In the genomic region with DNA sequence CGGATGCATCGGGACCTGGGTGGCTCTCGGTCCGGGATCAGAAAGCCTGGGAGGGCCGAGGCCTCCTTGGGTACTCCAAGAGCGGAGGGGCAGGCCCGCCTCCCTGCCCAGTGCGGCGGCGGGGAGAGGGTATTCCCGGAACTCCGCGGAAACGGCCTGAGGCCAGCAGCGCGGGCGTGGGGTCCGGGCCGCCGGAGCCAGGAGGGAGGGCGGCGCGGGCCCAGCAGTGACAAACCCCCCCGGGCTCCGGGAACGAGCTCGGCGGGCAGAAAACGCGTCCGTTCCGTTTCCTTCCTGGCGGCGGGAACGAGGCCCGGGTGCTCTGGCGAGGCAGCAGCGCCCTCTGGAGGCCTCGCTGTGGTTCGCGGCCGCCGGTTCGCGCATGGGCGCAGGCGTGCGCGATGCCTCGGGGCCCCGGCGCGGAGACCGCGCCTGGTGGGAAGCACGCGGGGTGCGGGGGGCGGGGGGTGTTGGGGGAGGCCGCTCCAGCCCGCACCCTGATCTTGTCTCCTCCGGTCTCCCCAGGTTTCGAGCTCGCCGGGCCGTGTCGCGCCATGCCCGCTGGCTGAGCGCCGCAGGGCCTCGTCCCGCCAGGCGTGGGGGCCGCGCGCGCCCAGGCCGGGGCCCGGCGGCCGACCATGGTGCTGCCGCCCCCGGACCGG, we compare ENCODE assay signal across 8 cellular contexts. TPM values are rescaled to one million over a fixed set of nuclear protein-coding genes. Genes with fewer than 3 reads are reported as not detected.
DNase-seq lines count a peak whose midpoint lies in the region; ATAC-seq and TF ChIP-seq lines count a peak whose summit lies in the region.

No MANE protein-coding gene starts in this region.

- peak; percentile 79 for DNase-seq in DND-41
- DNase-seq in HuH-7 (ENCODE audit: low spot score) = peak; percentile 87
- peak; percentile 83 for DNase-seq in RWPE2 (ENCODE audit: low spot score)
- DNase-seq in activated gamma-delta T cell treated with Interleukin-2 at 50 U/mL for 16 hours = peak; percentile 70
- DNase-seq in foreskin melanocyte = peak; percentile 53
- peak; percentile 57 for DNase-seq in neuronal stem cell (ENCODE audit: low spot score)
- DNase-seq in stomach = peak; percentile 83

- H4K91ac ChIP-seq in neuronal stem cell (ENCODE audit: low read depth, low read length, poor library complexity) = no peak overlapping the region

- H3K4me3 ChIP-seq in DND-41 (ENCODE audit: low read depth in 1 of 2, low read length in 2 of 2) (peak overlapping the region; percentile 7 to 43; a peak in 2 of 4 replicates), RWPE2 (ENCODE audit: severe bottlenecking) (peak overlapping the region; percentile 42), neuronal stem cell (ENCODE audit: low read length in 2 of 2) (peak overlapping the region; percentile 49 to 69), stomach (peak overlapping the region; percentile 56 to 74 (median 66))

- ATAC-seq in DND-41 (ENCODE audit: insufficient read depth, low read depth) (peak; percentile 88), RWPE2 (ENCODE audit: low read depth) (peak; percentile 64), GM21447 (IDR thresholded peaks at IDR 0.05; ENCODE audit: unreplicated experiment) (no peak)

- H2BK15ac ChIP-seq in neuronal stem cell (ENCODE audit: low read length) = peak overlapping the region; percentile 64

- H3K9ac ChIP-seq in DND-41 (ENCODE audit: low read depth, low read length) (peak overlapping the region; percentile 69), neuronal stem cell (ENCODE audit: low read depth, low read length, poor library complexity) (peak overlapping the region; percentile 84)

- H3K9me3 ChIP-seq in DND-41 (ENCODE audit: insufficient read depth, low read length, severe bottlenecking) (no peaks in the 10 kb centered on the region), RWPE2 (ENCODE audit: severe bottlenecking) (no peaks in the 10 kb centered on the region), neuronal stem cell (replicated peaks in 1 of 2; ENCODE audit: control insufficient read depth in 2 of 2, insufficient read depth in 1 of 2, low read depth in 1 of 2, low read length in 2 of 2) (peaks cover 0 to 19% of the 10 kb centered on the region in 2 donors), stomach (no peaks in the 10 kb centered on the region)

- no peaks in the 10 kb centered on the region for H3K79me2 ChIP-seq in DND-41 (ENCODE audit: insufficient read depth, low read length)

- peak overlapping the region; percentile 57 for H3K4me2 ChIP-seq in DND-41 (ENCODE audit: insufficient read depth, low read length)
- peak overlapping the region; percentile 54 for H3K4me2 ChIP-seq in neuronal stem cell (ENCODE audit: insufficient read depth, low read length, poor library complexity, severe bottlenecking)

- H2BK120ac ChIP-seq in neuronal stem cell (ENCODE audit: low read depth, low read length) = peak overlapping the region; percentile 96

- WGBS in neuronal stem cell (ENCODE audit: extremely low coverage in 2 of 2, insufficient read length in 2 of 2, insufficient replicate concordance in 1 of 2), 2 donors = no CpG with 5 or more reads among the region's 85 CpGs
- WGBS in stomach, 5 donors = 1 to 10% (median 3%) methylated on average over 22 to 85 of the region's 85 CpGs

- peak overlapping the region; percentile 72 for H2AFZ ChIP-seq in DND-41 (ENCODE audit: low read depth, low read length)
- peak overlapping the region; percentile 92 for H2AFZ ChIP-seq in neuronal stem cell (ENCODE audit: low read length)

- H4K20me1 ChIP-seq in DND-41 (ENCODE audit: insufficient read depth, low read length) = no peaks in the 10 kb centered on the region

- intact Hi-C loops in stomach (cut with DNase I; ENCODE audit: low total_unique reads) = no loop called here

- TF ChIP-seq EP300 in stomach (IDR thresholded peaks at IDR 0.05) = no peak

- H3K27me3 ChIP-seq in DND-41 (ENCODE audit: insufficient read depth, low read length, poor library complexity) (no peaks in the 10 kb centered on the region), RWPE2 (ENCODE audit: insufficient read depth, poor library complexity, severe bottlenecking) (peaks cover 23% of the 10 kb centered on the region), neuronal stem cell (ENCODE audit: control insufficient read depth in 3 of 3, insufficient read depth in 3 of 3, low read depth in 1 of 3, low read length in 3 of 3) (peaks cover 0 to 20% (median 14%) of the 10 kb centered on the region in 3 experiments), stomach (peaks cover 4 to 71% (median 32%) of the 10 kb centered on the region in 3 donors)

- H3K27ac ChIP-seq in DND-41 (ENCODE audit: low read length) = peak overlapping the region; percentile 56
- H3K27ac ChIP-seq in RWPE2 (ENCODE audit: poor library complexity, severe bottlenecking) = no peak overlapping the region
- H3K27ac ChIP-seq in neuronal stem cell (replicated peaks; ENCODE audit: low read length) = no peak overlapping the region
- H3K27ac ChIP-seq in stomach = peak overlapping the region; percentile 44 to 71 (median 69)

- no peak for TF ChIP-seq POLR2A in stomach (IDR thresholded peaks at IDR 0.05)

- H3K36me3 ChIP-seq in DND-41 (ENCODE audit: insufficient read depth, low read length) (no peaks in the 10 kb centered on the region), RWPE2 (ENCODE audit: low read depth) (no peaks in the 10 kb centered on the region), neuronal stem cell (replicated peaks in 1 of 2; ENCODE audit: control insufficient read depth in 2 of 2, insufficient read depth in 2 of 2, low read length in 2 of 2) (no peaks in the 10 kb centered on the region), stomach (no peaks in the 10 kb centered on the region)

- H3K79me1 ChIP-seq in neuronal stem cell (ENCODE audit: low read depth, low read length) = peaks cover 4% of the 10 kb centered on the region

- peak overlapping the region; percentile 53 for H2BK5ac ChIP-seq in neuronal stem cell (ENCODE audit: low read length)

- TF ChIP-seq CTCF in DND-41 (IDR thresholded peaks at IDR 0.05; ENCODE audit: borderline replicate concordance, extremely low read depth, low read length, poor library complexity, severe bottlenecking) (peak; percentile 76), RWPE2 (IDR thresholded peaks at IDR 0.05; ENCODE audit: poor library complexity, severe bottlenecking) (peak; percentile 98), stomach (IDR thresholded peaks at IDR 0.05) (peak in 5 of 7 experiments; percentile 60 to 91 (median 81))

- H3K4me1 ChIP-seq in DND-41 (ENCODE audit: insufficient read depth, low read length) (peaks cover 12% of the 10 kb centered on the region), RWPE2 (ENCODE audit: insufficient read depth, poor library complexity, severe bottlenecking) (no peaks in the 10 kb centered on the region), neuronal stem cell (ENCODE audit: control insufficient read depth in 2 of 2, insufficient read depth in 1 of 2, low read depth in 1 of 2, low read length in 2 of 2) (peaks cover 0 to 9% of the 10 kb centered on the region in 2 donors), stomach (peaks cover 37 to 46% (median 43%) of the 10 kb centered on the region in 4 donors)

- H3K14ac ChIP-seq in neuronal stem cell (ENCODE audit: low read length) = no peak overlapping the region

- H3K18ac ChIP-seq in neuronal stem cell (ENCODE audit: low read length) = peak overlapping the region; percentile 97

- no peak overlapping the region for H4K8ac ChIP-seq in neuronal stem cell (ENCODE audit: low read depth, low read length)

- no peak overlapping the region for H3K4ac ChIP-seq in neuronal stem cell (ENCODE audit: low read length)

- H2AK5ac ChIP-seq in neuronal stem cell (ENCODE audit: low read depth, low read length) = peak overlapping the region; percentile 86

- no peak overlapping the region for H3K23ac ChIP-seq in neuronal stem cell (ENCODE audit: low read depth, low read length, poor library complexity)

- H2BK12ac ChIP-seq in neuronal stem cell (ENCODE audit: low read length) = no peak overlapping the region

RNA-seq across cellular contexts. Expression of a gene that starts 1.9 kb away (rescaled TPM):
- 7.2 TPM for polyA plus RNA-seq in neuronal stem cell (2013, experiment 1 of 2)
- 6.3 TPM for polyA plus RNA-seq in neuronal stem cell (2013, experiment 2 of 2)
- 1 to 10 TPM in 4 of 5 donors, not detected in 1; 1.3 to 8.2 (median 2.1) TPM for total RNA-seq in stomach
- polyA plus RNA-seq in stomach = 1 to 10 TPM in 2 of 3 donors, under 1 TPM in 1; 0.93 to 4.2 (median 1.2) TPM

RNA-seq across cellular contexts. Expression of a gene that starts 37.3 kb away (rescaled TPM):
- polyA plus RNA-seq in neuronal stem cell (2013, experiment 1 of 2) = 13.4 TPM
- 11.7 TPM for polyA plus RNA-seq in neuronal stem cell (2013, experiment 2 of 2)
- total RNA-seq in stomach = 100 to 1,000 TPM in 1 of 5 donors, 10 to 100 TPM in 2, 1 to 10 TPM in 2; 3.0 to 167 (median 44.9) TPM
- 10 to 100 TPM; 13.8 to 18.8 (median 17.1) TPM for polyA plus RNA-seq in stomach

RNA-seq across cellular contexts. Expression of a gene that starts 41.6 kb away (rescaled TPM):
- 98.0 TPM for polyA plus RNA-seq in neuronal stem cell (2013, experiment 1 of 2)
- polyA plus RNA-seq in neuronal stem cell (2013, experiment 2 of 2) = 93.7 TPM
- 10 to 100 TPM in 3 of 5 donors, 1 to 10 TPM in 1, not detected in 1; 3.5 to 95.0 (median 23.9) TPM for total RNA-seq in stomach
- 100 to 1,000 TPM in 1 of 3 donors, 10 to 100 TPM in 2; 60.1 to 149 (median 99.0) TPM for polyA plus RNA-seq in stomach

RNA-seq across cellular contexts. Expression of a gene that starts 53.7 kb away (rescaled TPM):
- 16.9 TPM for polyA plus RNA-seq in neuronal stem cell (2013, experiment 1 of 2)
- 15.2 TPM for polyA plus RNA-seq in neuronal stem cell (2013, experiment 2 of 2)
- total RNA-seq in stomach = 100 to 1,000 TPM in 1 of 5 donors, 10 to 100 TPM in 4; 36.0 to 135 (median 72.7) TPM
- polyA plus RNA-seq in stomach = 100 to 1,000 TPM in 1 of 3 donors, 10 to 100 TPM in 2; 68.5 to 127 (median 94.7) TPM

Comparison
In these comparisons a context has a peak if more than half of its experiments do, and no peak if none do; other contexts are left out.
1. H3K27ac ChIP-seq: peak in DND-41 (single experiment) and stomach (5 of 5); none in RWPE2 (single experiment) and neuronal stem cell (single experiment).
2. Peak in every context shown above with its lines, with median percentiles within 50 percentile points of each other: DNase-seq, H3K4me3 ChIP-seq and CTCF ChIP-seq.